Comparison of ENCODE assay signal across 9 cellular contexts in the genomic region with DNA sequence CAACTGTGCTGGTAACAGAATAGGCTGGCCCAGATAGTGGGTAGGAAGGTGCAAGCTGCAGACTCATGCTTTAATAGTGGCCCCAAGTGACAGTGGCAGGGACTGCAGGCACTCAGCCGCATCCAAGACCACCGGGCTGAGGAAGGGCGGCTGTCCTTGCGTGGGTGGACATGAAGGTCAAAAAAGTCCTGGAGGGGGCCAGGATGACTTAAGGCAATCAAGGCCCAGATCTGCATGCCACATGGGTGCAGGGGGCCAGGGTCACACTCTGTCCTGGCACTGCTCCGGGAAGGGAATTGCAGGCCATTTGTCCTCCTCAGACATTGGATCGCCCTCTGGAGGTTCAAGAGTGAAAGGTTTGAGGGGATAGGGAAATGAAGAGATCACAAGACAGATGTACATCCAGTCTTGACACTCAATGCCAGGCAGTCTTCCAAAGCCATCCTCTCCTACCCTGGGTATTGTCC. TPM values are rescaled to one million over a fixed set of nuclear protein-coding genes. Genes with fewer than 3 reads are reported as not detected.
DNase-seq lines count a peak whose midpoint lies in the region; ATAC-seq and TF ChIP-seq lines count a peak whose summit lies in the region.
"Had no signal": no experiment of that assay in that cellular context is flagged by ENCODE, and none has a peak within 500 bp of the region (broad histone marks: within the 10 kb centered on the region; RNA-seq: fewer than 3 reads in every experiment).

No MANE protein-coding gene starts in this region.

- peak overlapping the region; percentile 63 for H3K4me3 Mint-ChIP-seq in WTC11

- CTCF ChIA-PET in HEK293 (lab: Yijun Ruan, JAX): interaction anchor here (0.7 to 6.0 kb wide), 13 partner anchors 11 to 470 kb away, joined by 3 to 62 read pairs (median 4); no protein-coding TSS in a partner anchor
- CTCF ChIA-PET in WTC11 (lab: Charles Lee): interaction anchor here (0.5 to 2.3 kb wide), 9 partner anchors 15 to 488 kb away, joined by 3 to 8 read pairs (median 4); a partner anchor contains a TSS

- peak; percentile 38; the same call in 1 of the 2 replicates for TF ChIP-seq CTCF in HEK293 (tag by site-specific recombination; IDR thresholded peaks at IDR 0.05)
- peak; percentile 57; the same call in 1 of the 2 replicates for TF ChIP-seq CTCF in WTC11 (IDR thresholded peaks at IDR 0.05)

- H3K4me1 Mint-ChIP-seq in WTC11: 0 out of 2 replicates have a peak, but pooled peaks cover 3% of the 10 kb centered on the region

- no peaks in the 10 kb centered on the region for H3K27me3 Mint-ChIP-seq in WTC11 (ENCODE audit: low read depth)

- peaks cover 29 to 36% of the 10 kb centered on the region in 2 experiments for H3K36me3 ChIP-seq in HEK293 (ENCODE audit: control insufficient read depth in 2 of 2, insufficient read depth in 1 of 2, low read length in 2 of 2)

- H3K27ac ChIP-seq in HEK293 (ENCODE audit: extremely low read depth, low read depth, low read length): no peak overlapping the region
- H3K27ac ChIP-seq: thyroid gland had no signal

- H3K36me3 Mint-ChIP-seq in WTC11: peaks cover 20% of the 10 kb centered on the region

- H3K9me3 ChIP-seq in HEK293 (ENCODE audit: control insufficient read depth, insufficient read depth, low read depth, low read length): no peaks in the 10 kb centered on the region
- H3K9me3 ChIP-seq: thyroid gland had no signal

- no peaks in the 10 kb centered on the region for H3K4me1 ChIP-seq in HEK293 (ENCODE audit: control insufficient read depth, insufficient read depth, low read length)
- H3K4me1 ChIP-seq: thyroid gland had no signal

- peak; percentile 99 for ATAC-seq in WTC11

- no peak overlapping the region for H3K4me3 ChIP-seq in HEK293 (ENCODE audit: low read depth, low read length)
- H3K4me3 ChIP-seq: thyroid gland had no signal

- H3K9me3 Mint-ChIP-seq in WTC11: no peaks in the 10 kb centered on the region

- DNase-seq in stimulated activated CD4-positive, alpha-beta T cell treated with anti-CD3 and anti-CD28 coated beads, Interleukin-15, amount 100 ng/mL, for 24 hours: peak; percentile 15
- DNase-seq in stimulated activated CD4-positive, alpha-beta T cell treated with anti-CD3 and anti-CD28 coated beads, Interleukin-2, amount 100 ng/mL, for 48 hours: no peak
- DNase-seq in KG1 (lab: John Stamatoyannopoulos, UW) (peak; percentile 41), WTC11 (ENCODE audit: low spot score) (peak; percentile 69), globus pallidus (ENCODE audit: low spot score) (peak; percentile 20), retina (peak; percentile 10)
- DNase-seq in activated CD4-positive, CD25-positive, alpha-beta regulatory T cell treated with anti-CD3 and anti-CD28 coated beads, Interleukin-2, amount 50 U/mL, for 72 hours: no peak

- POLR2A ChIA-PET in HEK293 (lab: Yijun Ruan, JAX) (no interaction called here), WTC11 (lab: Charles Lee) (no interaction called here)

- H3K27ac Mint-ChIP-seq in WTC11: no peak overlapping the region

TF ChIP-seq in HEK293, 187 proteins besides CTCF, POLR2A, EP300 and RAD21:
- TF ChIP-seq ZNF48 (tag by site-specific recombination; IDR thresholded peaks at IDR 0.05) (no peak), RBAK (tag by site-specific recombination; IDR thresholded peaks at IDR 0.05) (no peak), ZNF654 (tag by site-specific recombination; IDR thresholded peaks at IDR 0.05; ENCODE audit: low read depth) (peak; percentile 54), EGR2 (tag by site-specific recombination; IDR thresholded peaks at IDR 0.05; ENCODE audit: low read depth) (0 out of 2 replicates have a peak, but pooled peaks have one; percentile 6), ZNF596 (tag by site-specific recombination; IDR thresholded peaks at IDR 0.05) (no peak)
TF ChIP-seq in HEK293: peak in this region for 2.

TF ChIP-seq in WTC11, 78 proteins besides CTCF, POLR2A, EP300 and RAD21:
- no peak for TF ChIP-seq PRRX2 (CRISPR knock-in tag; IDR thresholded peaks at IDR 0.05)
- TF ChIP-seq, protein P1, sequence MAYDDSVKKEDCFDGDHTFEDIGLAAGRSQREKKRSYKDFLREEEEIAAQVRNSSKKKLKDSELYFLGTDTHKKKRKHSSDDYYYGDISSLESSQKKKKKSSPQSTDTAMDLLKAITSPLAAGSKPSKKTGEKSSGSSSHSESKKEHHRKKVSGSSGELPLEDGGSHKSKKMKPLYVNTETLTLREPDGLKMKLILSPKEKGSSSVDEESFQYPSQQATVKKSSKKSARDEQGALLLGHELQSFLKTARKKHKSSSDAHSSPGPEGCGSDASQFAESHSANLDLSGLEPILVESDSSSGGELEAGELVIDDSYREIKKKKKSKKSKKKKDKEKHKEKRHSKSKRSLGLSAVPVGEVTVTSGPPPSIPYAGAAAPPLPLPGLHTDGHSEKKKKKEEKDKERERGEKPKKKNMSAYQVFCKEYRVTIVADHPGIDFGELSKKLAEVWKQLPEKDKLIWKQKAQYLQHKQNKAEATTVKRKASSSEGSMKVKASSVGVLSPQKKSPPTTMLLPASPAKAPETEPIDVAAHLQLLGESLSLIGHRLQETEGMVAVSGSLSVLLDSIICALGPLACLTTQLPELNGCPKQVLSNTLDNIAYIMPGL (CRISPR knock-in tag; IDR thresholded peaks at IDR 0.05): 0 out of 2 replicates have a peak, but pooled peaks have one; percentile 36

RNA-seq across cellular contexts. Expression of a gene that starts 10.4 kb away (rescaled TPM):
- total RNA-seq in WTC11 (2021): 0.16 TPM in 1 of 3 replicates, not detected in the others

RNA-seq across cellular contexts. Expression of a gene that starts 30.4 kb away (rescaled TPM):
- total RNA-seq in WTC11 (2021): 21.3 to 24.3 TPM (median 24.1 TPM) in 3 replicates

RNA-seq across cellular contexts. Expression of a gene that starts 46.3 kb away (rescaled TPM):
- total RNA-seq in WTC11 (2021): 1,463 to 1,558 TPM (median 1,516 TPM) in 3 replicates

RNA-seq across cellular contexts. Expression of a gene that starts 54.2 kb away (rescaled TPM):
- total RNA-seq in WTC11 (2021): 0.04 to 0.07 TPM in 2 of 3 replicates, not detected in the other

Comparison
In these comparisons a context has a peak if more than half of its experiments do, and no peak if none do; other contexts are left out.
1. DNase-seq: peak in stimulated activated CD4-positive, alpha-beta T cell treated with anti-CD3 and anti-CD28 coated beads, Interleukin-15, amount 100 ng/mL, for 24 hours (single experiment), KG1 (single experiment), WTC11 (single experiment), globus pallidus (single experiment) and retina (single experiment); none in stimulated activated CD4-positive, alpha-beta T cell treated with anti-CD3 and anti-CD28 coated beads, Interleukin-2, amount 100 ng/mL, for 48 hours (0 of 2) and activated CD4-positive, CD25-positive, alpha-beta regulatory T cell treated with anti-CD3 and anti-CD28 coated beads, Interleukin-2, amount 50 U/mL, for 72 hours (single experiment).